In genomic region chr10:68988530-68989316, GRCh38 we compare ENCODE assay signal across 1 cellular context.
TF ChIP-seq lines count a peak whose summit lies in the region.

KIFBP (plus strand) TSS chr10:68988803; CDS start chr10:68988833, 30 bp downstream.

TF ChIP-seq in K562, 482 proteins besides CTCF, POLR2A, EP300 and RAD21 (continued from another document):
- TF ChIP-seq RREB1 (CRISPR knock-in tag; IDR thresholded peaks at IDR 0.05) (0 out of 2 replicates have a peak, but pooled peaks have one; percentile 70), HMGN3 (IDR thresholded peaks at IDR 0.05; ENCODE audit: borderline replicate concordance, extremely low read depth, insufficient read length, low read depth, low read length) (peak; percentile 81), PREB (CRISPR knock-in tag; IDR thresholded peaks at IDR 0.05) (no peak), KDM4B (IDR thresholded peaks at IDR 0.05; ENCODE audit: borderline replicate concordance in 2 of 2, low read depth in 1 of 2) (peak in 1 of 2 experiments; percentile 67; a peak in 1 of 4 replicates), MXI1 (IDR thresholded peaks at IDR 0.05; ENCODE audit: low read depth, low read length) (peak; percentile 94)
